1 cellular context compared by ENCODE assay signal in genomic region chr11:72735495-72736027, GRCh38.
TF ChIP-seq lines count a peak whose summit lies in the region.

No MANE protein-coding gene starts in this region.

TF ChIP-seq in K562, 482 proteins besides CTCF, POLR2A, EP300 and RAD21 (continued from another document and continues in another):
- TF ChIP-seq AFF4 (CRISPR knock-in tag; IDR thresholded peaks at IDR 0.05) (no peak), MEIS2 (IDR thresholded peaks at IDR 0.05; ENCODE audit: partially characterized antibody) (peak; percentile 91), TCFL5 (CRISPR knock-in tag; conservative IDR thresholded peaks at IDR 0.05) (no peak), CREBBP (IDR thresholded peaks at IDR 0.05; ENCODE audit: low read depth, low read length) (no peak), ZNF561 (CRISPR knock-in tag; conservative IDR thresholded peaks at IDR 0.05) (no peak), KDM2B (CRISPR knock-in tag; IDR thresholded peaks at IDR 0.05) (no peak), TCF3 (CRISPR knock-in tag; IDR thresholded peaks at IDR 0.05) (peak; percentile 24; the same call in 1 of the 2 replicates), ZNF699 (CRISPR knock-in tag; IDR thresholded peaks at IDR 0.05; ENCODE audit: insufficient replicate concordance) (no peak), XRCC5 (IDR thresholded peaks at IDR 0.05; ENCODE audit: low read depth, low read length) (no peak), ZBTB26 (CRISPR knock-in tag; IDR thresholded peaks at IDR 0.05) (no peak), CBFA2T3 (IDR thresholded peaks at IDR 0.05) (peak; percentile 77), MAFF (IDR thresholded peaks at IDR 0.05; ENCODE audit: low read length) (peak; percentile 38; the same call in 1 of the 2 replicates), NELFE (IDR thresholded peaks at IDR 0.05; ENCODE audit: insufficient read depth, insufficient read length) (no peak), MEF2D (tag; conservative IDR thresholded peaks at IDR 0.05; ENCODE audit: low read depth) (0 out of 2 replicates have a peak, but pooled peaks have one; percentile 29), HLTF (IDR thresholded peaks at IDR 0.05) (no peak), LCOR (CRISPR knock-in tag; IDR thresholded peaks at IDR 0.05) (0 out of 2 replicates have a peak, but pooled peaks have one; percentile 17), YY1 (IDR thresholded peaks at IDR 0.05; ENCODE audit: borderline replicate concordance in 1 of 3, control insufficient read depth in 1 of 3, extremely low read depth in 1 of 3, insufficient read depth in 3 of 3, insufficient read length in 1 of 3, insufficient replicate concordance in 2 of 3, low read depth in 1 of 3, low read length in 2 of 3) (peak in 1 of 3 experiments; percentile 66), GATAD2B (IDR thresholded peaks at IDR 0.05; ENCODE audit: borderline replicate concordance) (no peak), FOSL1 (tag; conservative IDR thresholded peaks at IDR 0.05) (no peak), ILK (tag; IDR thresholded peaks at IDR 0.05; ENCODE audit: borderline replicate concordance, low read depth) (no peak), JUND (IDR thresholded peaks at IDR 0.05; ENCODE audit: borderline replicate concordance, low read depth, low read length) (peak; percentile 41), JUND (tag; IDR thresholded peaks at IDR 0.05; ENCODE audit: borderline replicate concordance, low read depth, low read length) (peak; percentile 62; the same call in 1 of the 3 replicates), ATF7 (IDR thresholded peaks at IDR 0.05) (no peak; the same call in 1 of the 2 replicates), ZNF766 (CRISPR knock-in tag; conservative IDR thresholded peaks at IDR 0.05) (no peak), TEAD4 (IDR thresholded peaks at IDR 0.05; ENCODE audit: low read length) (peak; percentile 44; the same call in 1 of the 2 replicates), TEAD4 (CRISPR knock-in tag; IDR thresholded peaks at IDR 0.05; ENCODE audit: borderline replicate concordance) (no peak), ZNF778 (CRISPR knock-in tag; IDR thresholded peaks at IDR 0.05) (no peak), ATF3 (IDR thresholded peaks at IDR 0.05) (no peak), ATF3 (CRISPR knock-in tag; conservative IDR thresholded peaks at IDR 0.05) (0 out of 2 replicates have a peak, but pooled peaks have one; percentile 64), ZNF785 (CRISPR knock-in tag; IDR thresholded peaks at IDR 0.05) (no peak), JUN (IDR thresholded peaks at IDR 0.05; ENCODE audit: borderline replicate concordance, low read depth, low read length) (no peak), JUN (CRISPR knock-in tag; IDR thresholded peaks at IDR 0.05; ENCODE audit: borderline replicate concordance) (no peak), DACH1 (IDR thresholded peaks at IDR 0.05; ENCODE audit: partially characterized antibody) (no peak), RBFOX2 (IDR thresholded peaks at IDR 0.05; ENCODE audit: low read depth, low read length) (no peak), LEF1 (IDR thresholded peaks at IDR 0.05) (peak; percentile 95), CTBP1 (IDR thresholded peaks at IDR 0.05; ENCODE audit: borderline replicate concordance) (peak; percentile 84), SNIP1 (IDR thresholded peaks at IDR 0.05; ENCODE audit: low read depth) (no peak), ZNF311 (CRISPR knock-in tag; IDR thresholded peaks at IDR 0.05) (no peak), TSC22D4 (tag; IDR thresholded peaks at IDR 0.05) (no peak)
- TF ChIP-seq, protein P1, sequence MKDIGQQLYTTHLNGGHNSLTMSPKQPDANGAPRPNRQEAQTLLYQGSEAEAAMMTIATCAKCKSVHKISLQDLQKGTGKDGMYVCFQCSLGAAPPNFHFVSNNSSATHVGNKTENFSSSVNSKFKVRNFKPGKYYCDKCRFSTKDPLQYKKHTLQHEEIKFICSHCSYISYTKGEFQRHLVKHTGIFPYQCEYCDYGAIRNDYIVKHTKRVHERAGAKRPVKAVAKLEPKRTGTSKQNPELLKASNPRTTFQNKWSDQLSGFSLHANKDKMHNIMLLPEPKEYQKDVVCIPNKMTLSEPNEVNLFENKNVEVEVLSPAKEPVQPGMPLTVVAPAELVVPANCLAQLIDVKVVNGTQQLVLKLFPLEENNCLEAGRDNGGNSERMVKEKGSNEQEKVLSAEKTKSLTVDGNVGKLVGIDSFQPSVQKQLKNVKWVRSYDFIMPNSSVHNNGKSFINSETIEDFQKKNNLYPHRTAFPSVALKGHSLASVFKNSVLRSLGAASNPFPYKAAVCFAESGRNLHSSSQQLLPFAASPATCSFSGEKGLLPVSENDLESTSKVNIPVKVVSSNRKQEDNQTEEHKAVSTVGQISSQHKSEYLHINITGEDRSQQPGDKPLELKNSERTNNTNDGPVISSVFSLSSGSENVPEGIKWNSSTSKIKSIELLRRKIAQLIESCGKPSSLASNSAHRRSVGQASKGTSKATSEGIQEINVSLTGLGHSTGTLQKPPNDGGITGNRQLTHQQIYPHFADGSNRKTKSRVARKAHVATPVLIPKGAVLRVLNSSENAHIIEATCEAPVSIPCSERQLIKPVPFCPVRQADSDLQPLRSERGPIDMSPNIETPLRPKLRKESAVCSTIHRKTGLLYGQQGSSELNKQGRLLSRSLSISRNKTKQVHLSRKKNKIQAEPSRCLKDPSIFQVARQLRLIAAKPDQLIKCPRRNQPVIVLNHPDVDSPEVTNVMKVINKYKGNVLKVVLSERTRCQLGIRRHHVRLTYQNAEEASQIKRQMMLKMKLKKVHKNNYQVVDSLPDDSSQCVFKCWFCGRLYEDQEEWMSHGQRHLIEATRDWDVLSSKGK (CRISPR knock-in tag; IDR thresholded peaks at IDR 0.05), result no peak
- TF ChIP-seq, protein P2, sequence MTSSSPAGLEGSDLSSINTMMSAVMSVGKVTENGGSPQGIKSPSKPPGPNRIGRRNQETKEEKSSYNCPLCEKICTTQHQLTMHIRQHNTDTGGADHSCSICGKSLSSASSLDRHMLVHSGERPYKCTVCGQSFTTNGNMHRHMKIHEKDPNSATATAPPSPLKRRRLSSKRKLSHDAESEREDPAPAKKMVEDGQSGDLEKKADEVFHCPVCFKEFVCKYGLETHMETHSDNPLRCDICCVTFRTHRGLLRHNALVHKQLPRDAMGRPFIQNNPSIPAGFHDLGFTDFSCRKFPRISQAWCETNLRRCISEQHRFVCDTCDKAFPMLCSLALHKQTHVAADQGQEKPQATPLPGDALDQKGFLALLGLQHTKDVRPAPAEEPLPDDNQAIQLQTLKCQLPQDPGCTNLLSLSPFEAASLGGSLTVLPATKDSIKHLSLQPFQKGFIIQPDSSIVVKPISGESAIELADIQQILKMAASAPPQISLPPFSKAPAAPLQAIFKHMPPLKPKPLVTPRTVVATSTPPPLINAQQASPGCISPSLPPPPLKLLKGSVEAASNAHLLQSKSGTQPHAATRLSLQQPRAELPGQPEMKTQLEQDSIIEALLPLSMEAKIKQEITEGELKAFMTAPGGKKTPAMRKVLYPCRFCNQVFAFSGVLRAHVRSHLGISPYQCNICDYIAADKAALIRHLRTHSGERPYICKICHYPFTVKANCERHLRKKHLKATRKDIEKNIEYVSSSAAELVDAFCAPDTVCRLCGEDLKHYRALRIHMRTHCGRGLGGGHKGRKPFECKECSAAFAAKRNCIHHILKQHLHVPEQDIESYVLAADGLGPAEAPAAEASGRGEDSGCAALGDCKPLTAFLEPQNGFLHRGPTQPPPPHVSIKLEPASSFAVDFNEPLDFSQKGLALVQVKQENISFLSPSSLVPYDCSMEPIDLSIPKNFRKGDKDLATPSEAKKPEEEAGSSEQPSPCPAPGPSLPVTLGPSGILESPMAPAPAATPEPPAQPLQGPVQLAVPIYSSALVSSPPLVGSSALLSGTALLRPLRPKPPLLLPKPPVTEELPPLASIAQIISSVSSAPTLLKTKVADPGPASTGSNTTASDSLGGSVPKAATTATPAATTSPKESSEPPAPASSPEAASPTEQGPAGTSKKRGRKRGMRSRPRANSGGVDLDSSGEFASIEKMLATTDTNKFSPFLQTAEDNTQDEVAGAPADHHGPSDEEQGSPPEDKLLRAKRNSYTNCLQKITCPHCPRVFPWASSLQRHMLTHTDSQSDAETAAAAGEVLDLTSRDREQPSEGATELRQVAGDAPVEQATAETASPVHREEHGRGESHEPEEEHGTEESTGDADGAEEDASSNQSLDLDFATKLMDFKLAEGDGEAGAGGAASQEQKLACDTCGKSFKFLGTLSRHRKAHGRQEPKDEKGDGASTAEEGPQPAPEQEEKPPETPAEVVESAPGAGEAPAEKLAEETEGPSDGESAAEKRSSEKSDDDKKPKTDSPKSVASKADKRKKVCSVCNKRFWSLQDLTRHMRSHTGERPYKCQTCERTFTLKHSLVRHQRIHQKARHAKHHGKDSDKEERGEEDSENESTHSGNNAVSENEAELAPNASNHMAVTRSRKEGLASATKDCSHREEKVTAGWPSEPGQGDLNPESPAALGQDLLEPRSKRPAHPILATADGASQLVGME (CRISPR knock-in tag; IDR thresholded peaks at IDR 0.05), result no peak
